32 cellular contexts compared by ENCODE assay signal in genomic region chr7:104386943-104387342, GRCh38. TPM values are rescaled to one million over a fixed set of nuclear protein-coding genes. Genes with fewer than 3 reads are reported as not detected.
"Had no signal": no experiment of that assay in that cellular context is flagged by ENCODE, and none has a peak within 500 bp of the region (broad histone marks: within the 10 kb centered on the region; RNA-seq: fewer than 3 reads in every experiment).

No MANE protein-coding gene starts in this region.

- FAIRE-seq: endometrium, islet of Langerhans, keratinocyte had no signal

- DNase-seq: colonic mucosa; cortex of kidney; effector CD8-positive, alpha-beta T cell; effector memory CD8-positive, alpha-beta T cell; endodermal cell; erythroblast; esophagus squamous epithelium; foreskin fibroblast; foreskin melanocyte; gastrocnemius medialis; glutamatergic neuron; head of caudate nucleus; heart right ventricle; hippocampal formation; left cardiac atrium; left lung; left ventricle myocardium superior; lower lobe of right lung; mesenchymal stem cell; mucosa of descending colon had no signal

- H3K4me3 ChIP-seq: colonic mucosa, esophagus squamous epithelium, gastrocnemius medialis, heart right ventricle, left lung, lower lobe of right lung, mucosa of descending colon had no signal

- H3K9me3 ChIP-seq: colonic mucosa, gastrocnemius medialis had no signal

- H3K27ac ChIP-seq: colonic mucosa, epithelial cell of prostate, esophagus squamous epithelium, gastrocnemius medialis, heart right ventricle, left lung, lower lobe of right lung had no signal

- H3K4me1 ChIP-seq: colonic mucosa, esophagus squamous epithelium, gastrocnemius medialis, heart right ventricle, left lung, lower lobe of right lung had no signal

- H3K27me3 ChIP-seq: colonic mucosa, esophagus squamous epithelium, gastrocnemius medialis, heart right ventricle, left lung had no signal

- H3K36me3 ChIP-seq: colonic mucosa, esophagus squamous epithelium, gastrocnemius medialis, heart right ventricle, left lung, lower lobe of right lung had no signal

- ATAC-seq: effector memory CD8-positive, alpha-beta T cell; esophagus mucosa; gastrocnemius medialis; heart right ventricle; left cardiac atrium; left lung; left ventricle myocardium superior; lower lobe of right lung; mucosa of descending colon had no signal

RNA-seq across cellular contexts. Expression of gene LHFPL3, which starts 58.5 kb away (rescaled TPM):
- total RNA-seq: dermis microvascular lymphatic vessel endothelial cell, endodermal cell, esophagus mucosa, esophagus squamous epithelium, gastrocnemius medialis, glomerular endothelial cell, heart right ventricle, kidney epithelial cell, left cardiac atrium, left lung, left ventricle myocardium superior, lower lobe of right lung, lung microvascular endothelial cell, mesenteric fat pad, mesothelial cell of epicardium, myocyte had no signal
- polyA plus RNA-seq: heart right ventricle, keratinocyte had no signal
